Comparison of ENCODE assay signal across 20 cellular contexts in genomic region chr5:37888476-37888875, GRCh38. TPM values are rescaled to one million over a fixed set of nuclear protein-coding genes. Genes with fewer than 3 reads are reported as not detected.
A peak's percentile ranks its signal among the peaks of the same experiment; 100 is the strongest.
DNase-seq lines count a peak whose midpoint lies in the region; TF ChIP-seq lines count a peak whose summit lies in the region.
"Had no signal": no experiment of that assay in that cellular context is flagged by ENCODE, and none has a peak within 500 bp of the region (broad histone marks: within the 10 kb centered on the region; RNA-seq: fewer than 3 reads in every experiment).

No MANE protein-coding gene starts in this region.

- no peaks in the 10 kb centered on the region for H3K79me1 ChIP-seq in neuronal stem cell (ENCODE audit: low read depth, low read length)

- H3K4me3 ChIP-seq in MG63 = no peak overlapping the region
- H3K4me3 ChIP-seq in mammary epithelial cell (replicated peaks in 1 of 3; ENCODE audit: insufficient read depth in 1 of 3, low read depth in 2 of 3, low read length in 3 of 3) = no peak overlapping the region
- H3K4me3 ChIP-seq in neuronal stem cell (ENCODE audit: low read length in 2 of 2) = no peak overlapping the region
- no peak overlapping the region for H3K4me3 ChIP-seq in stomach
- H3K4me3 ChIP-seq: dorsolateral prefrontal cortex, esophagus squamous epithelium, heart right ventricle, PC-9, SK-N-MC, uterus had no signal

- no TSS peak for BruUV-seq in mammary epithelial cell (replicated peaks; lab: Mats Ljungman, UMichigan)

- dilution Hi-C loops in mammary epithelial cell (cut with HindIII; ENCODE audit: low sequenced_read_pairs) = no loop called here

- peak overlapping the region; percentile 14 for H3K4me2 ChIP-seq in mammary epithelial cell (ENCODE audit: insufficient read depth, low read depth, low read length)
- no peak overlapping the region for H3K4me2 ChIP-seq in neuronal stem cell (ENCODE audit: insufficient read depth, low read length, poor library complexity, severe bottlenecking)
- H3K4me2 ChIP-seq: PC-9 had no signal

- TF ChIP-seq EP300 in stomach (IDR thresholded peaks at IDR 0.05) = no peak

- peak overlapping the region; percentile 13 for H3K18ac ChIP-seq in neuronal stem cell (ENCODE audit: low read length)

- H2BK12ac ChIP-seq in neuronal stem cell (ENCODE audit: low read length) = no peak overlapping the region

- H3K23ac ChIP-seq in neuronal stem cell (ENCODE audit: low read depth, low read length, poor library complexity) = no peak overlapping the region

- H3K27me3 ChIP-seq in MG63 = no peaks in the 10 kb centered on the region
- no peaks in the 10 kb centered on the region for H3K27me3 ChIP-seq in mammary epithelial cell (ENCODE audit: insufficient read depth, low read length)
- no peaks in the 10 kb centered on the region for H3K27me3 ChIP-seq in neuronal stem cell (ENCODE audit: control insufficient read depth in 3 of 3, insufficient read depth in 3 of 3, low read depth in 1 of 3, low read length in 3 of 3)
- no peaks in the 10 kb centered on the region for H3K27me3 ChIP-seq in stomach
- H3K27me3 ChIP-seq: BE2C, uterus had no signal

- no peak overlapping the region for H3K14ac ChIP-seq in neuronal stem cell (ENCODE audit: low read length)

- peak; percentile 57 for DNase-seq in GM03348 (ENCODE audit: low spot score)
- peak; percentile 51 for DNase-seq in MG63
- DNase-seq in mammary epithelial cell = peak; percentile 91
- no peak for DNase-seq in neuronal stem cell (ENCODE audit: low spot score)
- DNase-seq in CD1c-positive myeloid dendritic cell (ENCODE audit: extremely low spot score) = no peak
- no peak for DNase-seq in stomach
- no peak for DNase-seq in inferior parietal cortex (ENCODE audit: extremely low spot score)
- DNase-seq: activated CD4-positive, alpha-beta T cell treated with anti-CD3 and anti-CD28 coated beads for 1 hour; BE2C; dorsolateral prefrontal cortex; esophagus squamous epithelium; heart right ventricle; NCI-H1092 treated with DMSO at 0.1 percent for 48 hours; NCI-H2171; NCI-H774; small intestine; stimulated activated CD4-positive, alpha-beta T cell treated with anti-CD3 and anti-CD28 coated beads, Interleukin-4, amount 100 ng/mL, for 1 hour; uterus had no signal

- no peak overlapping the region for H2BK5ac ChIP-seq in neuronal stem cell (ENCODE audit: low read length)

- peak overlapping the region; percentile 81 for H3K27ac ChIP-seq in mammary epithelial cell (ENCODE audit: insufficient read depth, low read depth, low read length)
- H3K27ac ChIP-seq in neuronal stem cell (replicated peaks; ENCODE audit: low read length) = no peak overlapping the region
- no peak overlapping the region for H3K27ac ChIP-seq in stomach
- H3K27ac ChIP-seq: dorsolateral prefrontal cortex, esophagus squamous epithelium, heart right ventricle, PC-9, SK-N-MC, uterus had no signal

- CTCF ChIA-PET in mammary epithelial cell (lab: Charles Lee; ENCODE audit: low non-redundant PET) = no interaction called here

- intact Hi-C loops in mammary epithelial cell (cut with micrococcal nuclease) = loop anchor here (1.0 kb wide), 2 partner anchors 13 to 53 kb away; no protein-coding TSS in a partner anchor
- intact Hi-C loops in stomach (cut with DNase I; ENCODE audit: low total_unique reads) = no loop called here

- no peak overlapping the region for H3K4ac ChIP-seq in neuronal stem cell (ENCODE audit: low read length)

- no peaks in the 10 kb centered on the region for H3K36me3 ChIP-seq in MG63
- H3K36me3 ChIP-seq in mammary epithelial cell (ENCODE audit: insufficient read depth, low read length) = no peaks in the 10 kb centered on the region
- no peaks in the 10 kb centered on the region for H3K36me3 ChIP-seq in neuronal stem cell (replicated peaks in 1 of 2; ENCODE audit: control insufficient read depth in 2 of 2, insufficient read depth in 2 of 2, low read length in 2 of 2)
- no peaks in the 10 kb centered on the region for H3K36me3 ChIP-seq in stomach
- H3K36me3 ChIP-seq: BE2C, esophagus squamous epithelium, heart right ventricle, uterus had no signal

- in situ Hi-C loops in mammary epithelial cell (cut with MboI; ENCODE audit: low sequenced_read_pairs in 2 of 2) = no loop called here

- H3K9me3 ChIP-seq in MG63 (no peaks in the 10 kb centered on the region), mammary epithelial cell (replicated peaks; ENCODE audit: insufficient read depth, low read length) (no peaks in the 10 kb centered on the region), neuronal stem cell (replicated peaks in 1 of 2; ENCODE audit: control insufficient read depth in 2 of 2, insufficient read depth in 1 of 2, low read depth in 1 of 2, low read length in 2 of 2) (no peaks in the 10 kb centered on the region), stomach (no peaks in the 10 kb centered on the region)
- H3K9me3 ChIP-seq: BE2C, esophagus squamous epithelium, heart right ventricle, uterus had no signal

- peaks cover 31% of the 10 kb centered on the region for H3K4me1 ChIP-seq in mammary epithelial cell (ENCODE audit: insufficient read depth, low read length)
- H3K4me1 ChIP-seq in neuronal stem cell (ENCODE audit: control insufficient read depth in 2 of 2, insufficient read depth in 1 of 2, low read depth in 1 of 2, low read length in 2 of 2) = peaks cover 0 to 8% of the 10 kb centered on the region in 2 donors
- peaks cover 0 to 24% (median 6%) of the 10 kb centered on the region in 4 donors for H3K4me1 ChIP-seq in stomach
- H3K4me1 ChIP-seq: uterus had no signal

- WGBS in mammary epithelial cell (ENCODE audit: low coverage, missing lambda C conversion rate) = 4% methylated on average over 6 of the region's 6 CpGs
- WGBS in neuronal stem cell (ENCODE audit: extremely low coverage in 2 of 2, insufficient read length in 2 of 2, insufficient replicate concordance in 1 of 2), 2 donors = no CpG with 5 or more reads among the region's 6 CpGs
- WGBS in stomach, 5 donors = 68 to 77% (median 74%) methylated on average over 6 of the region's 6 CpGs

- H2BK120ac ChIP-seq in neuronal stem cell (ENCODE audit: low read depth, low read length) = no peak overlapping the region

- H4K20me1 ChIP-seq in mammary epithelial cell (ENCODE audit: insufficient read depth, low read length) = no peaks in the 10 kb centered on the region

- no peak overlapping the region for H2BK15ac ChIP-seq in neuronal stem cell (ENCODE audit: low read length)

- H3K79me2 ChIP-seq in mammary epithelial cell (ENCODE audit: insufficient read depth, low read length) = no peaks in the 10 kb centered on the region

- H2AFZ ChIP-seq in mammary epithelial cell (ENCODE audit: low read depth, low read length) = peak overlapping the region; percentile 43
- no peak overlapping the region for H2AFZ ChIP-seq in neuronal stem cell (ENCODE audit: low read length)
- H2AFZ ChIP-seq: PC-9 had no signal

- H2AK5ac ChIP-seq in neuronal stem cell (ENCODE audit: low read depth, low read length) = no peak overlapping the region

- H3K9ac ChIP-seq in mammary epithelial cell (ENCODE audit: insufficient read depth, low read length) (no peak overlapping the region), neuronal stem cell (ENCODE audit: low read depth, low read length, poor library complexity) (no peak overlapping the region)

- TF ChIP-seq CTCF in mammary epithelial cell (conservative IDR thresholded peaks at IDR 0.05 in 1 of 2, IDR thresholded peaks at IDR 0.05 in 1 of 2; ENCODE audit: extremely low read depth in 1 of 2, insufficient read depth in 1 of 2, low read depth in 1 of 2, low read length in 2 of 2) = no peak
- no peak for TF ChIP-seq CTCF in stomach (IDR thresholded peaks at IDR 0.05)

- no peak overlapping the region for H4K91ac ChIP-seq in neuronal stem cell (ENCODE audit: low read depth, low read length, poor library complexity)

- no peak overlapping the region for H4K8ac ChIP-seq in neuronal stem cell (ENCODE audit: low read depth, low read length)

- TF ChIP-seq POLR2A in stomach (IDR thresholded peaks at IDR 0.05) = no peak

RNA-seq across cellular contexts. Expression of gene GDNF, which starts 48.6 kb away (rescaled TPM):
- not detected in 2 replicates for total RNA-seq in MG63 (2014; rRNA removed; shearing (Covaris generic); ENCODE audit: low replicate concordance)
- 1 to 10 TPM in 1 of 2 donors, under 1 TPM in 1; 0.17 to 1.3 TPM for total RNA-seq in mammary epithelial cell
- 0.79 TPM for polyA plus RNA-seq in mammary epithelial cell
- not detected for polyA minus RNA-seq in mammary epithelial cell
- 0.15 TPM for polyA plus RNA-seq in neuronal stem cell (2013, experiment 1 of 2)
- 0.12 TPM for polyA plus RNA-seq in neuronal stem cell (2013, experiment 2 of 2)
- 1 to 10 TPM in 1 of 5 donors, under 1 TPM in 2, not detected in 2; 0.29 to 1.1 (median 0.29) TPM for total RNA-seq in stomach
- polyA plus RNA-seq in stomach = under 1 TPM; 0.55 to 0.93 (median 0.92) TPM

Comparison
In these comparisons a context has a peak if more than half of its experiments do, and no peak if none do; other contexts are left out.
1. DNase-seq: peak in GM03348 (single experiment), MG63 (single experiment) and mammary epithelial cell (single experiment); none in neuronal stem cell (single experiment), CD1c-positive myeloid dendritic cell (single experiment), stomach (single experiment) and inferior parietal cortex (single experiment).